Comparison of ENCODE assay signal across 20 cellular contexts in genomic region chr17:73135774-73136173, GRCh38. TPM values are rescaled to one million over a fixed set of nuclear protein-coding genes. Genes with fewer than 3 reads are reported as not detected.
DNase-seq lines count a peak whose midpoint lies in the region; ATAC-seq and TF ChIP-seq lines count a peak whose summit lies in the region.
"Had no signal": no experiment of that assay in that cellular context is flagged by ENCODE, and none has a peak within 500 bp of the region (broad histone marks: within the 10 kb centered on the region; RNA-seq: fewer than 3 reads in every experiment).

No MANE protein-coding gene starts in this region.

- ATAC-seq in GM23338, result no peak
- no peak for ATAC-seq in GM21515 (IDR thresholded peaks at IDR 0.05; ENCODE audit: unreplicated experiment)
- ATAC-seq: Right ventricle myocardium inferior, T-helper 17 cell had no signal

- H3K27me3 Mint-ChIP-seq in GM23338 (ENCODE audit: insufficient read depth, low read depth, poor library complexity), result peaks cover 2% of the 10 kb centered on the region
- H3K27me3 Mint-ChIP-seq: CD4-positive, alpha-beta T cell had no signal

- DNase-seq in SIG-M5 treated with dmso at 0.1 percent for 504 hours (lab: John Stamatoyannopoulos, UW; ENCODE audit: unreplicated experiment), result peak; percentile 85
- no peak for DNase-seq in SIG-M5 (lab: John Stamatoyannopoulos, UW)
- DNase-seq in NOMO-1 (lab: John Stamatoyannopoulos, UW; ENCODE audit: unreplicated experiment in 2 of 2), result peak; percentile 15 to 54
- DNase-seq in SKM-1 treated with dmso at 0.1 percent for 144 hours (lab: John Stamatoyannopoulos, UW; ENCODE audit: unreplicated experiment), result peak; percentile 32
- no peak for DNase-seq in A673 (ENCODE audit: low spot score)
- no peak for DNase-seq in GM23338 (ENCODE audit: low spot score)
- DNase-seq: ACHN; CD4-positive, alpha-beta T cell; NCI-H1048; NCI-H1417; NCI-H1694 treated with DMSO at 0.1 percent for 48 hours; NCI-H2081; NCI-H2227 treated with DMSO at 0.1 percent for 48 hours; NCI-H69; PC-9; T-helper 17 cell had no signal

- no peaks in the 10 kb centered on the region for H3F3A ChIP-seq in GM23338 (replicated peaks; ENCODE audit: low read depth)

- H3K36me3 Mint-ChIP-seq in GM23338 (ENCODE audit: low read depth), result no peaks in the 10 kb centered on the region

- peaks cover 14% of the 10 kb centered on the region for H3K4me1 Mint-ChIP-seq in GM23338
- H3K4me1 Mint-ChIP-seq: T-helper 17 cell had no signal

- H3K9me2 ChIP-seq in GM23338 (ENCODE audit: insufficient read depth), result no peaks in the 10 kb centered on the region

- H3K27me3 ChIP-seq in A673 (replicated peaks; ENCODE audit: insufficient read depth, low read depth, low read length, poor library complexity) (no peaks in the 10 kb centered on the region), GM23338 (ENCODE audit: insufficient read depth) (no peaks in the 10 kb centered on the region)

- intact Hi-C loops in A673 (cut with micrococcal nuclease; ENCODE audit: unreplicated experiment), result no loop called here

- no peak overlapping the region for H3K4me3 Mint-ChIP-seq in GM23338
- H3K4me3 Mint-ChIP-seq: CD4-positive, alpha-beta T cell; T-helper 17 cell had no signal

- POLR2A ChIA-PET in A673 (lab: Charles Lee; ENCODE audit: low non-redundant PET), result no interaction called here

- peaks cover 5% of the 10 kb centered on the region for H3K4me1 ChIP-seq in A673 (ENCODE audit: insufficient read depth, low read length, poor library complexity, severe bottlenecking)
- H3K4me1 ChIP-seq in GM23338 (ENCODE audit: insufficient read depth), result peaks cover 14% of the 10 kb centered on the region

- no peak overlapping the region for H3K27ac Mint-ChIP-seq in GM23338
- H3K27ac Mint-ChIP-seq: CD4-positive, alpha-beta T cell; T-helper 17 cell had no signal

- CTCF ChIA-PET in A673 (lab: Charles Lee), result no interaction called here

- H3K36me3 ChIP-seq in A673 (ENCODE audit: insufficient read depth, low read length, poor library complexity, severe bottlenecking) (no peaks in the 10 kb centered on the region), GM23338 (ENCODE audit: insufficient read depth) (no peaks in the 10 kb centered on the region)

- TF ChIP-seq CTCF in A673 (conservative IDR thresholded peaks at IDR 0.05; ENCODE audit: low read depth, low read length), result no peak
- TF ChIP-seq CTCF in GM23338 (conservative IDR thresholded peaks at IDR 0.05; ENCODE audit: low read depth in 2 of 2), result no peak

- no peak overlapping the region for H3K27ac ChIP-seq in A673 (ENCODE audit: low read depth, low read length, poor library complexity, severe bottlenecking)
- H3K27ac ChIP-seq in GM23338 (ENCODE audit: low read depth), result no peak overlapping the region
- H3K27ac ChIP-seq: 22Rv1, PC-9 had no signal

- no peaks in the 10 kb centered on the region for H4K20me1 ChIP-seq in GM23338 (replicated peaks; ENCODE audit: insufficient read depth)

- BruUV-seq in A673 (replicated peaks; lab: Mats Ljungman, UMichigan), result no TSS peak

- no peak overlapping the region for H2AFZ ChIP-seq in GM23338
- H2AFZ ChIP-seq: PC-9 had no signal

- H3K4me3 ChIP-seq in A673 (ENCODE audit: low read depth, low read length, poor library complexity, severe bottlenecking) (no peak overlapping the region), GM23338 (no peak overlapping the region)
- H3K4me3 ChIP-seq: PC-9 had no signal

- no peak overlapping the region for H3K4me2 ChIP-seq in GM23338
- H3K4me2 ChIP-seq: PC-9 had no signal

- no peaks in the 10 kb centered on the region for H3K9me3 Mint-ChIP-seq in GM23338
- H3K9me3 Mint-ChIP-seq: CD4-positive, alpha-beta T cell had no signal

- H3K79me2 ChIP-seq in GM23338 (replicated peaks; ENCODE audit: insufficient read depth), result no peaks in the 10 kb centered on the region

- H3K9me3 ChIP-seq in A673 (ENCODE audit: low read depth, low read length, poor library complexity, severe bottlenecking), result no peaks in the 10 kb centered on the region

TF ChIP-seq in GM23338, 12 proteins besides CTCF, POLR2A, EP300 and RAD21 (continues in another document):
- TF ChIP-seq REST (IDR thresholded peaks at IDR 0.05; ENCODE audit: unreplicated experiment) (no peak), JUNB (IDR thresholded peaks at IDR 0.05; ENCODE audit: unreplicated experiment) (no peak), POLR2AphosphoS5 (IDR thresholded peaks at IDR 0.05; ENCODE audit: low read depth) (no peak), EZH2phosphoT487 (IDR thresholded peaks at IDR 0.05; ENCODE audit: unreplicated experiment) (no peak)

RNA-seq across cellular contexts. Expression of gene SSTR2, which starts 29.0 kb away (rescaled TPM):
- 0.30 and 0.35 TPM in 2 replicates for total RNA-seq in A673 (2021)
- 1.7 and 1.8 TPM in 2 replicates for total RNA-seq in GM23338 (2014; rRNA removed; shearing (Covaris generic))
- polyA plus RNA-seq in GM23338 (2016; fragmentation: Nextera tagmentation; extraction: Ambion mirVana), result 1.1 and 1.4 TPM in 2 replicates
- total RNA-seq: CD4-positive, alpha-beta T cell; PC-9; T-helper 17 cell had no signal
- polyA plus RNA-seq: BJ had no signal

RNA-seq across cellular contexts. Expression of gene SLC39A11, which starts 43.3 kb away (rescaled TPM):
- total RNA-seq in A673 (2021), result 18.6 and 23.6 TPM in 2 replicates
- 9.4 and 18.1 TPM in 2 replicates for total RNA-seq in GM23338 (2014; rRNA removed; shearing (Covaris generic))
- 10.3 and 10.8 TPM in 2 replicates for polyA plus RNA-seq in GM23338 (2016; fragmentation: Nextera tagmentation; extraction: Ambion mirVana)

RNA-seq across cellular contexts. Expression of gene COG1, which starts 57.1 kb away (rescaled TPM):
- total RNA-seq in A673 (2021), result 32.2 and 36.0 TPM in 2 replicates
- total RNA-seq in GM23338 (2014; rRNA removed; shearing (Covaris generic)), result 11.9 and 15.0 TPM in 2 replicates
- 25.5 and 26.1 TPM in 2 replicates for polyA plus RNA-seq in GM23338 (2016; fragmentation: Nextera tagmentation; extraction: Ambion mirVana)

Comparison
In these comparisons a context has a peak if more than half of its experiments do, and no peak if none do; other contexts are left out.
1. DNase-seq: peak in SIG-M5 treated with dmso at 0.1 percent for 504 hours (single experiment), NOMO-1 (2 of 2) and SKM-1 treated with dmso at 0.1 percent for 144 hours (single experiment); none in SIG-M5 (single experiment), A673 (single experiment) and GM23338 (single experiment).